8 cellular contexts compared by ENCODE assay signal in the genomic region with DNA sequence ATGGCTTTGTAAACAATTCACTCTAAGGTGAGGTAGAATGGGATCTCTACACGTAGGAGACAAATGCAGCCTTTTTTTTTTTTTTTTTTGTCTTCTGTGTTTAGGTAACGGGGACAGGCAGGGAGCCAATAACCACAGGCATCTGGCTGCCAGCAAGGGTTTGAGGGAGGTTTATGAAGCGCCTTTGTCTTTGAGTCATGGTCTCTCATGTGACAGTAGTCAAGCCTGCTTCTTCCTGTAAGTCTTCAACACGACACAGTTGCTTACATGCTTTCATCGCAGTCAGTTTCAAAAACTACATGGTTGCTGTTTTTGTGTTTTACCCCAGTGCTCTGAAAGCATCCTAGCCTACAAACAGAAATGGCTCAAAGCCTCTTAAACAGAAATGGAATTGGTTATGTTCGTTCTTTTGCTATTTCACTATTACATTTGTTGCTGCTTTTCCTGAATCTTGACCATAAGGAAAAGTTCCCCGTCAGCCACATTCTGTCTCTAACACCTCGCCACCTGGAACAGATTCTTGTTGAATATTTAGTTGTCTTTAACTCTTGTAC.
A peak's percentile ranks its signal among the peaks of the same experiment; 100 is the strongest.
DNase-seq lines count a peak whose midpoint lies in the region; ATAC-seq and TF ChIP-seq lines count a peak whose summit lies in the region.

No MANE protein-coding gene starts in this region.

- no peaks in the 10 kb centered on the region for H3K9me3 Mint-ChIP-seq in activated T-helper 1 cell treated with anti-CD3 and anti-CD28 coated beads, Interleukin-12 subunit alpha, Interleukin-12 subunit beta, Interleukin-2, Interleukin-4 antibody, amounts not matched to agents 30 ng/mL and 10 ng/mL and 1 ng/mL, durations not matched to agents 14 hours and 24 hours and 36 hours

- ATAC-seq in HG02798 (IDR thresholded peaks at IDR 0.05; ENCODE audit: poor library complexity, unreplicated experiment) (peak; percentile 53), SK-N-SH treated with all-trans-retinoic acid at 6 μM for 48 hours (no peak)

- no peak overlapping the region for H3K27ac Mint-ChIP-seq in activated T-helper 1 cell treated with anti-CD3 and anti-CD28 coated beads, Interleukin-12 subunit alpha, Interleukin-12 subunit beta, Interleukin-2, Interleukin-4 antibody, amounts not matched to agents 30 ng/mL and 10 ng/mL and 1 ng/mL, durations not matched to agents 14 hours and 24 hours and 36 hours

- no peaks in the 10 kb centered on the region for H3K36me3 Mint-ChIP-seq in activated T-helper 1 cell treated with anti-CD3 and anti-CD28 coated beads, Interleukin-12 subunit alpha, Interleukin-12 subunit beta, Interleukin-2, Interleukin-4 antibody, amounts not matched to agents 30 ng/mL and 10 ng/mL and 1 ng/mL, durations not matched to agents 14 hours and 24 hours and 36 hours (ENCODE audit: low read depth)

- DNase-seq in AG04449 (ENCODE audit: low read depth, low spot score) (peak; percentile 2), NCI-H748 treated with DMSO at 0.1 percent for 48 hours (lab: John Stamatoyannopoulos, UW) (peak; percentile 3), epithelial cell of esophagus (ENCODE audit: low read depth) (peak; percentile 72), activated T-cell treated with anti-CD3 and anti-CD28 coated beads for 4 hours (no peak), mucosa of gallbladder (ENCODE audit: low spot score) (no peak)
- DNase-seq in activated T-helper 1 cell treated with anti-CD3 and anti-CD28 coated beads, Interleukin-12 subunit alpha, Interleukin-12 subunit beta, Interleukin-2, Interleukin-4 antibody, amounts not matched to agents 30 ng/mL and 10 ng/mL and 1 ng/mL, durations not matched to agents 14 hours and 24 hours and 36 hours (ENCODE audit: low spot score), result no peak

- H3K4me1 Mint-ChIP-seq in activated T-helper 1 cell treated with anti-CD3 and anti-CD28 coated beads, Interleukin-12 subunit alpha, Interleukin-12 subunit beta, Interleukin-2, Interleukin-4 antibody, amounts not matched to agents 30 ng/mL and 10 ng/mL and 1 ng/mL, durations not matched to agents 14 hours and 24 hours and 36 hours (ENCODE audit: low read depth), result no peaks in the 10 kb centered on the region

- intact Hi-C loops in activated T-helper 1 cell treated with anti-CD3 and anti-CD28 coated beads, Interleukin-12 subunit alpha, Interleukin-12 subunit beta, Interleukin-2, Interleukin-4 antibody, amounts not matched to agents 30 ng/mL and 10 ng/mL and 1 ng/mL, durations not matched to agents 14 hours and 24 hours and 36 hours (cut with micrococcal nuclease), result no loop called here

- TF ChIP-seq CTCF in AG04449 (IDR thresholded peaks at IDR 0.05; ENCODE audit: insufficient read depth, low read length, missing control alignments) (no peak), epithelial cell of esophagus (IDR thresholded peaks at IDR 0.05; ENCODE audit: insufficient read depth, low read depth, low read length, missing control alignments) (no peak)

- POLR2A ChIA-PET in AG04449 (lab: Yijun Ruan, JAX), result no interaction called here

- peaks cover 5% of the 10 kb centered on the region for H3K27me3 Mint-ChIP-seq in activated T-helper 1 cell treated with anti-CD3 and anti-CD28 coated beads, Interleukin-12 subunit alpha, Interleukin-12 subunit beta, Interleukin-2, Interleukin-4 antibody, amounts not matched to agents 30 ng/mL and 10 ng/mL and 1 ng/mL, durations not matched to agents 14 hours and 24 hours and 36 hours (ENCODE audit: insufficient read depth)

- H3K4me3 ChIP-seq in AG04449 (ENCODE audit: low read depth, low read length), result no peak overlapping the region
- H3K4me3 ChIP-seq in epithelial cell of esophagus (ENCODE audit: low read length), result no peak overlapping the region

- no peak overlapping the region for H3K4me3 Mint-ChIP-seq in activated T-helper 1 cell treated with anti-CD3 and anti-CD28 coated beads, Interleukin-12 subunit alpha, Interleukin-12 subunit beta, Interleukin-2, Interleukin-4 antibody, amounts not matched to agents 30 ng/mL and 10 ng/mL and 1 ng/mL, durations not matched to agents 14 hours and 24 hours and 36 hours

- CTCF ChIA-PET in AG04449 (lab: Yijun Ruan, JAX), result no interaction called here

TF ChIP-seq in SK-N-SH treated with all-trans-retinoic acid at 6 μM for 48 hours, 23 proteins besides CTCF, POLR2A, EP300 and RAD21:
- TF ChIP-seq SNAI2 (CRISPR knock-in tag; IDR thresholded peaks at IDR 0.05) (no peak), ZNF565 (CRISPR knock-in tag; conservative IDR thresholded peaks at IDR 0.05; ENCODE audit: low read depth) (no peak), PPARA (CRISPR knock-in tag; IDR thresholded peaks at IDR 0.05; ENCODE audit: borderline replicate concordance) (no peak), GLIS3 (CRISPR knock-in tag; IDR thresholded peaks at IDR 0.05) (no peak), ZFP3 (CRISPR knock-in tag; IDR thresholded peaks at IDR 0.05) (no peak), BACH2 (CRISPR knock-in tag; IDR thresholded peaks at IDR 0.05; ENCODE audit: borderline replicate concordance) (no peak), ARNTL (CRISPR knock-in tag; IDR thresholded peaks at IDR 0.05; ENCODE audit: borderline replicate concordance, low read depth) (no peak), POU6F1 (CRISPR knock-in tag; IDR thresholded peaks at IDR 0.05; ENCODE audit: borderline replicate concordance, low read depth) (no peak), OSR1 (CRISPR knock-in tag; IDR thresholded peaks at IDR 0.05) (no peak), RARB (CRISPR knock-in tag; IDR thresholded peaks at IDR 0.05) (no peak)
- TF ChIP-seq, protein P1, sequence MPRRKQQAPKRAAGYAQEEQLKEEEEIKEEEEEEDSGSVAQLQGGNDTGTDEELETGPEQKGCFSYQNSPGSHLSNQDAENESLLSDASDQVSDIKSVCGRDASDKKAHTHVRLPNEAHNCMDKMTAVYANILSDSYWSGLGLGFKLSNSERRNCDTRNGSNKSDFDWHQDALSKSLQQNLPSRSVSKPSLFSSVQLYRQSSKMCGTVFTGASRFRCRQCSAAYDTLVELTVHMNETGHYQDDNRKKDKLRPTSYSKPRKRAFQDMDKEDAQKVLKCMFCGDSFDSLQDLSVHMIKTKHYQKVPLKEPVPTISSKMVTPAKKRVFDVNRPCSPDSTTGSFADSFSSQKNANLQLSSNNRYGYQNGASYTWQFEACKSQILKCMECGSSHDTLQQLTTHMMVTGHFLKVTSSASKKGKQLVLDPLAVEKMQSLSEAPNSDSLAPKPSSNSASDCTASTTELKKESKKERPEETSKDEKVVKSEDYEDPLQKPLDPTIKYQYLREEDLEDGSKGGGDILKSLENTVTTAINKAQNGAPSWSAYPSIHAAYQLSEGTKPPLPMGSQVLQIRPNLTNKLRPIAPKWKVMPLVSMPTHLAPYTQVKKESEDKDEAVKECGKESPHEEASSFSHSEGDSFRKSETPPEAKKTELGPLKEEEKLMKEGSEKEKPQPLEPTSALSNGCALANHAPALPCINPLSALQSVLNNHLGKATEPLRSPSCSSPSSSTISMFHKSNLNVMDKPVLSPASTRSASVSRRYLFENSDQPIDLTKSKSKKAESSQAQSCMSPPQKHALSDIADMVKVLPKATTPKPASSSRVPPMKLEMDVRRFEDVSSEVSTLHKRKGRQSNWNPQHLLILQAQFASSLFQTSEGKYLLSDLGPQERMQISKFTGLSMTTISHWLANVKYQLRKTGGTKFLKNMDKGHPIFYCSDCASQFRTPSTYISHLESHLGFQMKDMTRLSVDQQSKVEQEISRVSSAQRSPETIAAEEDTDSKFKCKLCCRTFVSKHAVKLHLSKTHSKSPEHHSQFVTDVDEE (CRISPR knock-in tag; IDR thresholded peaks at IDR 0.05), result no peak

Comparison
In these comparisons a context has a peak if more than half of its experiments do, and no peak if none do; other contexts are left out.
1. DNase-seq: peak in AG04449 (single experiment), NCI-H748 treated with DMSO at 0.1 percent for 48 hours (single experiment) and epithelial cell of esophagus (single experiment); none in activated T-helper 1 cell treated with anti-CD3 and anti-CD28 coated beads, Interleukin-12 subunit alpha, Interleukin-12 subunit beta, Interleukin-2, Interleukin-4 antibody, amounts not matched to agents 30 ng/mL and 10 ng/mL and 1 ng/mL, durations not matched to agents 14 hours and 24 hours and 36 hours (single experiment), activated T-cell treated with anti-CD3 and anti-CD28 coated beads for 4 hours (single experiment) and mucosa of gallbladder (single experiment).